1 cellular context compared by ENCODE assay signal in the genomic region with DNA sequence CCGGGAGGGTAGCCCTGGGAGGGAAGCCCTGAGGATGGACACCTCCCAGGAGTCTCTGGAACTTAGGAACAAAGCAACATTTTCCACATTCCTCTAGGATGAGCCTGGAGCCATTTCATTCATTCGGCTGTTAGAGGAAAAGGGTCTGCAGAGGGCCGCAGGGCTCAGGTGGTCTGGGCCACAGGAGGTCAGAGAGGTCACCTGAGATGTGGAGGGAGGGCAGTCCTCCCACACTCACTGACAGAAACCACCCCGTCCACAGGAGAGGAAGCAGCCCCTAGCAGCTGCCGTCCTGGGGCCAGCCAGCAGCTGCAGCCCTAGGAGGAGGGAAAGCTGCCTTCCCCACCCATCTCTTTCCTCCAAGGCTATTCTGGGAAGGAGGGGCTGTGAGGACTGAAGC.
TF ChIP-seq lines count a peak whose summit lies in the region.

No MANE protein-coding gene starts in this region.

TF ChIP-seq in GM12878, 131 proteins besides CTCF, POLR2A, EP300 and RAD21 (continued from another document):
- peak; percentile 51; the same call in 1 of the 2 replicates for TF ChIP-seq SPI1 (IDR thresholded peaks at IDR 0.05; ENCODE audit: borderline replicate concordance, insufficient read depth, low read depth, low read length)
- TF ChIP-seq MYB (IDR thresholded peaks at IDR 0.05; ENCODE audit: borderline replicate concordance, low read depth, low read length), result no peak
- TF ChIP-seq SIN3A (IDR thresholded peaks at IDR 0.05; ENCODE audit: low read depth, low read length), result no peak
- TF ChIP-seq FOXM1 (IDR thresholded peaks at IDR 0.05; ENCODE audit: low read depth, low read length), result no peak
- TF ChIP-seq RELA (IDR thresholded peaks at IDR 0.05; ENCODE audit: borderline replicate concordance, partially characterized antibody), result no peak
- 0 out of 2 replicates have a peak, but pooled peaks have one; percentile 54 for TF ChIP-seq NR2F1 (conservative IDR thresholded peaks at IDR 0.05)
- peak; percentile 66; the same call in 1 of the 2 replicates for TF ChIP-seq TCF12 (IDR thresholded peaks at IDR 0.05; ENCODE audit: low read depth, low read length)
- TF ChIP-seq HDAC2 (IDR thresholded peaks at IDR 0.05), result no peak
